In genomic region chr11:94766656-94767291, GRCh38 we compare ENCODE assay signal across 14 cellular contexts. TPM values are rescaled to one million over a fixed set of nuclear protein-coding genes. Genes with fewer than 3 reads are reported as not detected.
DNase-seq lines count a peak whose midpoint lies in the region; ATAC-seq and TF ChIP-seq lines count a peak whose summit lies in the region.
"Had no signal": no experiment of that assay in that cellular context is flagged by ENCODE, and none has a peak within 500 bp of the region (broad histone marks: within the 10 kb centered on the region; RNA-seq: fewer than 3 reads in every experiment).

No MANE protein-coding gene starts in this region.

- peaks cover 26% of the 10 kb centered on the region for H3K4me1 ChIP-seq in Panc1 (ENCODE audit: control insufficient read depth, insufficient read depth, low read length)
- peaks cover 21% of the 10 kb centered on the region for H3K4me1 ChIP-seq in endodermal cell (ENCODE audit: control insufficient read depth, insufficient read depth, low read length)
- H3K4me1 ChIP-seq in mesodermal cell (ENCODE audit: control insufficient read depth, insufficient read depth, low read length, poor library complexity, severe bottlenecking), result peaks cover 23% of the 10 kb centered on the region
- peaks cover 37% of the 10 kb centered on the region for H3K4me1 ChIP-seq in suprapubic skin

- peaks cover 1% of the 10 kb centered on the region for H3K36me3 Mint-ChIP-seq in endodermal cell (ENCODE audit: low read depth)

- peaks cover 30% of the 10 kb centered on the region for H3K27me3 ChIP-seq in Panc1 (ENCODE audit: control insufficient read depth, insufficient read depth, low read length)
- H3K27me3 ChIP-seq in endodermal cell (ENCODE audit: control insufficient read depth, insufficient read depth, low read length, poor library complexity, severe bottlenecking), result no peaks in the 10 kb centered on the region
- no peaks in the 10 kb centered on the region for H3K27me3 ChIP-seq in suprapubic skin

- DNase-seq in Panc1 (ENCODE audit: low read depth, low spot score), result no peak
- peak; percentile 74 for DNase-seq in endodermal cell
- DNase-seq in suprapubic skin (ENCODE audit: low spot score in 2 of 2), result no peak
- DNase-seq in NCI-H2029 treated with DMSO at 0.1 percent for 48 hours (lab: John Stamatoyannopoulos, UW), result no peak
- DNase-seq in NCI-H1417 treated with DMSO at 0.1 percent for 48 hours (lab: John Stamatoyannopoulos, UW), result no peak
- DNase-seq in NCI-H2227 treated with DMSO at 0.1 percent for 48 hours (lab: John Stamatoyannopoulos, UW), result no peak
- no peak for DNase-seq in NCI-H2171 treated with DMSO at 0.1 percent for 48 hours (lab: John Stamatoyannopoulos, UW)
- DNase-seq: NCI-H187, NCI-H82, occipital lobe, substantia nigra had no signal

- H3K4me3 ChIP-seq in Panc1 (ENCODE audit: low read depth in 2 of 2, low read length in 2 of 2) (no peak overlapping the region), endodermal cell (ENCODE audit: low read length) (peak overlapping the region; percentile 96), mesodermal cell (ENCODE audit: extremely low read depth, insufficient read depth, low read length, poor library complexity, severe bottlenecking) (no peak overlapping the region), suprapubic skin (no peak overlapping the region)

- H3K4me3 Mint-ChIP-seq in endodermal cell, result no peak overlapping the region

- H3K27ac ChIP-seq in Panc1 (ENCODE audit: low read length) (peak overlapping the region; percentile 31; the same call in 1 of the 2 replicates), endodermal cell (ENCODE audit: low read depth, low read length) (no peak overlapping the region), mesodermal cell (ENCODE audit: low read depth, low read length, severe bottlenecking) (peak overlapping the region; percentile 99), suprapubic skin (peak overlapping the region; percentile 94)

- CTCF ChIA-PET in Panc1 (lab: Charles Lee), result no interaction called here

- TF ChIP-seq CTCF in Panc1 (IDR thresholded peaks at IDR 0.05) (no peak), endodermal cell (conservative IDR thresholded peaks at IDR 0.05) (no peak), suprapubic skin (IDR thresholded peaks at IDR 0.05) (no peak)

- peaks cover 32% of the 10 kb centered on the region for H3K4me1 Mint-ChIP-seq in endodermal cell
- H3K4me1 Mint-ChIP-seq: central memory CD8-positive, alpha-beta T cell had no signal

- no peak for TF ChIP-seq POLR2A in suprapubic skin (IDR thresholded peaks at IDR 0.05)

- no peak for ATAC-seq in Panc1
- ATAC-seq: activated naive CD4-positive, alpha-beta T cell treated with anti-CD3 and anti-CD28 coated beads, Interleukin-2, amount 50 U/mL, for 72 hours had no signal

- POLR2A ChIA-PET in Panc1 (lab: Charles Lee), result no interaction called here

- in situ Hi-C loops in Panc1 (cut with HindIII; ENCODE audit: low pct_unique_long_range_greater_than_20kb, low sequenced_read_pairs), result no loop called here

- H3K9me3 ChIP-seq in Panc1 (ENCODE audit: control insufficient read depth, insufficient read depth, low read depth, low read length), result no peaks in the 10 kb centered on the region
- H3K9me3 ChIP-seq in endodermal cell (ENCODE audit: control insufficient read depth, low read length), result no peaks in the 10 kb centered on the region
- H3K9me3 ChIP-seq in mesodermal cell (ENCODE audit: control insufficient read depth, low read length), result peaks cover 4% of the 10 kb centered on the region
- H3K9me3 ChIP-seq in suprapubic skin, result no peaks in the 10 kb centered on the region

- no peak overlapping the region for H3K27ac Mint-ChIP-seq in endodermal cell
- H3K27ac Mint-ChIP-seq: activated naive CD4-positive, alpha-beta T cell treated with anti-CD3 and anti-CD28 coated beads, Interleukin-2, amount 50 U/mL, for 72 hours had no signal

- H3K36me3 ChIP-seq in Panc1 (ENCODE audit: control insufficient read depth, insufficient read depth, low read length) (peaks cover 6% of the 10 kb centered on the region; the same call in 1 of the 2 replicates), endodermal cell (ENCODE audit: control insufficient read depth, insufficient read depth, low read length) (peaks cover 5% of the 10 kb centered on the region), mesodermal cell (ENCODE audit: control insufficient read depth, insufficient read depth, low read length) (peaks cover 10% of the 10 kb centered on the region), suprapubic skin (no peaks in the 10 kb centered on the region)

- 59 to 66% methylated on average over 5 to 6 of the region's 6 CpGs for whole genome bisulfite sequencing in endodermal cell (ENCODE audit: insufficient coverage in 1 of 2, insufficient read length in 1 of 2), 2 experiments
- 51 to 65% methylated on average over 5 to 6 of the region's 6 CpGs for WGBS in mesodermal cell (ENCODE audit: insufficient coverage in 2 of 2), 2 experiments
- WGBS in suprapubic skin, result 54% methylated on average over 6 of the region's 6 CpGs

- peak overlapping the region; percentile 95 for H3K9ac ChIP-seq in endodermal cell (ENCODE audit: extremely low read depth, low read length, poor library complexity, severe bottlenecking)

- H3K9me3 Mint-ChIP-seq in endodermal cell, result no peaks in the 10 kb centered on the region
- H3K9me3 Mint-ChIP-seq: activated naive CD4-positive, alpha-beta T cell treated with anti-CD3 and anti-CD28 coated beads, Interleukin-2, amount 50 U/mL, for 72 hours; central memory CD8-positive, alpha-beta T cell had no signal

- BruUV-seq in Panc1 (replicated peaks; lab: Mats Ljungman, UMichigan), result no TSS peak

- intact Hi-C loops in Panc1 (cut with micrococcal nuclease; ENCODE audit: unreplicated experiment), result loop anchor here (5.0 kb wide), 1 partner anchor 144 kb away; no protein-coding TSS in a partner anchor

- TF ChIP-seq EP300 in suprapubic skin (IDR thresholded peaks at IDR 0.05), result no peak

- H3K27me3 Mint-ChIP-seq in endodermal cell (ENCODE audit: insufficient read depth), result peaks cover 28% of the 10 kb centered on the region

RNA-seq across cellular contexts. Expression of gene AMOTL1, which starts 1.4 kb away (rescaled TPM):
- total RNA-seq in Panc1 (2021; ENCODE audit: unreplicated experiment), result 16.0 TPM
- polyA plus RNA-seq in Panc1 (2012; ENCODE audit: insufficient read length), result 9.2 TPM
- total RNA-seq in endodermal cell, result 10 to 100 TPM; 45.0 to 60.0 TPM
- 30.1 TPM for polyA plus RNA-seq in endodermal cell (2013, experiment 1 of 2)
- polyA plus RNA-seq in endodermal cell (2013, experiment 2 of 2), result 33.0 TPM
- polyA plus RNA-seq in mesodermal cell (2013, experiment 1 of 2), result 69.7 TPM
- polyA plus RNA-seq in mesodermal cell (2013, experiment 2 of 2), result 60.8 TPM
- 10 to 100 TPM; 69.7 to 86.9 (median 79.4) TPM for total RNA-seq in suprapubic skin
